In the genomic region with DNA sequence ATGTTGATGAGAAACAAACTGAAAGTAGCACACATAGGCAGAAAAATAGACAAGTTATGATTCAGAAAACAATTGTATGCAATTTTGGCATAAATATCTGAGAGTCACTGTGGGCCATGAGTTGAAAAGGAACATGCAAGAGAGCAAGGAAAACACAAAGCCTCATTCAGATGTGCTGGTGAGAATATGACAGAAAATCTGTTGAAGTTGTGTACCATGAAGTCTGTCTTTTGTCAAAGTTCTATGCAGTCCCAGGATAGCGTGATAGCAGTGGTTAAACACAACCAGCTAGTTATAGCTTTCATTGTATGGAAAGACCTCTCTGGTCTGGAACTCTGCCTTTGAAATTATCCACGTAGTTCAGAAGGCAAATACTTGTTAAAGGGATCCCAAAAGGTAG, we compare ENCODE assay signal across 21 cellular contexts. TPM values are rescaled to one million over a fixed set of nuclear protein-coding genes. Genes with fewer than 3 reads are reported as not detected.
DNase-seq lines count a peak whose midpoint lies in the region; ATAC-seq and TF ChIP-seq lines count a peak whose summit lies in the region.
"Had no signal": no experiment of that assay in that cellular context is flagged by ENCODE, and none has a peak within 500 bp of the region (broad histone marks: within the 10 kb centered on the region; RNA-seq: fewer than 3 reads in every experiment).

No MANE protein-coding gene starts in this region.

- no peaks in the 10 kb centered on the region for H3K9me3 Mint-ChIP-seq in stimulated activated effector memory CD8-positive, alpha-beta T cell treated with anti-CD3 and anti-CD28 coated beads, Interleukin-12 subunit alpha, Interleukin-12 subunit beta, amount 100 ng/mL, for 72 hours
- H3K9me3 Mint-ChIP-seq: activated T-helper 2 cell treated with anti-CD3 and anti-CD28 coated beads, Interferon-gamma antibody, Interleukin-2, Interleukin-4, amounts not matched to agents 10 μg/mL and 5 μg/mL and 100 μg/mL, durations not matched to agents 14 hours and 24 hours and 36 hours had no signal

- no peak overlapping the region for H3K4me2 ChIP-seq in OCI-LY7 (ENCODE audit: low read length)

- H3K9me2 ChIP-seq in OCI-LY7 (ENCODE audit: insufficient read depth, low read length), result no peaks in the 10 kb centered on the region

- H3K36me3 Mint-ChIP-seq in stimulated activated effector memory CD8-positive, alpha-beta T cell treated with anti-CD3 and anti-CD28 coated beads, Interleukin-12 subunit alpha, Interleukin-12 subunit beta, amount 100 ng/mL, for 72 hours, result peaks cover 6% of the 10 kb centered on the region

- TSS peak; percentile 15 for BruUV-seq in OCI-LY7 (replicated peaks; lab: Mats Ljungman, UMichigan)

- H3K4me3 ChIP-seq in OCI-LY7 (ENCODE audit: low read depth, low read length, poor library complexity, severe bottlenecking) (no peak overlapping the region), fibroblast of the aortic adventitia (ENCODE audit: low read depth, low read length) (no peak overlapping the region)
- H3K4me3 ChIP-seq: left lung, MG63, transverse colon had no signal

- no peak for ATAC-seq in stimulated activated effector memory CD8-positive, alpha-beta T cell treated with anti-CD3 and anti-CD28 coated beads, Interleukin-12 subunit alpha, Interleukin-12 subunit beta, amount 100 ng/mL, for 72 hours
- ATAC-seq in GM21723 (IDR thresholded peaks at IDR 0.05; ENCODE audit: unreplicated experiment), result no peak
- ATAC-seq in left ventricle myocardium superior, result no peak
- ATAC-seq: left lung had no signal

- peaks cover 27% of the 10 kb centered on the region for H3K36me3 ChIP-seq in OCI-LY7 (ENCODE audit: insufficient read depth, low read length)
- H3K36me3 ChIP-seq: MG63, transverse colon had no signal

- no peak for TF ChIP-seq CTCF in OCI-LY7 (conservative IDR thresholded peaks at IDR 0.05; ENCODE audit: low read length)
- no peak for TF ChIP-seq CTCF in fibroblast of the aortic adventitia (IDR thresholded peaks at IDR 0.05; ENCODE audit: insufficient read depth, low read length)

- H3K27ac Mint-ChIP-seq in stimulated activated effector memory CD8-positive, alpha-beta T cell treated with anti-CD3 and anti-CD28 coated beads, Interleukin-12 subunit alpha, Interleukin-12 subunit beta, amount 100 ng/mL, for 72 hours, result peak overlapping the region; percentile 48
- H3K27ac Mint-ChIP-seq: activated T-helper 2 cell treated with anti-CD3 and anti-CD28 coated beads, Interferon-gamma antibody, Interleukin-2, Interleukin-4, amounts not matched to agents 10 μg/mL and 5 μg/mL and 100 μg/mL, durations not matched to agents 14 hours and 24 hours and 36 hours had no signal

- POLR2A ChIA-PET in OCI-LY7 (lab: Charles Lee), result interaction anchor here (0.6 to 1.2 kb wide), 3 partner anchors 8 to 113 kb away, joined by 3 to 4 read pairs (median 3); no protein-coding TSS in a partner anchor

- no peaks in the 10 kb centered on the region for H3K4me1 ChIP-seq in OCI-LY7 (ENCODE audit: insufficient read depth, low read length, poor library complexity, severe bottlenecking)
- H3K4me1 ChIP-seq: left lung, transverse colon had no signal

- no peaks in the 10 kb centered on the region for H3K79me2 ChIP-seq in OCI-LY7 (ENCODE audit: insufficient read depth, low read depth, low read length)

- H3K9me3 ChIP-seq in OCI-LY7 (ENCODE audit: low read length), result no peaks in the 10 kb centered on the region
- H3K9me3 ChIP-seq: left lung, MG63, transverse colon had no signal

- H3K27ac ChIP-seq in OCI-LY7 (ENCODE audit: low read depth, low read length, poor library complexity, severe bottlenecking), result no peak overlapping the region
- H3K27ac ChIP-seq: C4-2B, left lung, transverse colon had no signal

- CTCF ChIA-PET in OCI-LY7 (lab: Charles Lee; ENCODE audit: unreplicated experiment), result no interaction called here

- intact Hi-C loops in OCI-LY7 (cut with micrococcal nuclease; ENCODE audit: unreplicated experiment) (no loop called here), left ventricle myocardium superior (cut with micrococcal nuclease) (no loop called here)

- H3K4me1 Mint-ChIP-seq in stimulated activated effector memory CD8-positive, alpha-beta T cell treated with anti-CD3 and anti-CD28 coated beads, Interleukin-12 subunit alpha, Interleukin-12 subunit beta, amount 100 ng/mL, for 72 hours, result no peaks in the 10 kb centered on the region

- no peak overlapping the region for H2AFZ ChIP-seq in OCI-LY7 (ENCODE audit: low read length)

- H3K4me3 Mint-ChIP-seq in stimulated activated effector memory CD8-positive, alpha-beta T cell treated with anti-CD3 and anti-CD28 coated beads, Interleukin-12 subunit alpha, Interleukin-12 subunit beta, amount 100 ng/mL, for 72 hours, result no peak overlapping the region

- H4K20me1 ChIP-seq in OCI-LY7 (ENCODE audit: insufficient read depth, low read length), result no peaks in the 10 kb centered on the region

- DNase-seq in COLO829 (ENCODE audit: low spot score), result peak; percentile 61
- no peak for DNase-seq in OCI-LY7 (ENCODE audit: low spot score)
- peak; percentile 17 for DNase-seq in fibroblast of the aortic adventitia (ENCODE audit: low read depth)
- no peak for DNase-seq in stimulated activated effector memory CD8-positive, alpha-beta T cell treated with anti-CD3 and anti-CD28 coated beads, Interleukin-12 subunit alpha, Interleukin-12 subunit beta, amount 100 ng/mL, for 72 hours (ENCODE audit: low spot score in 2 of 2)
- no peak for DNase-seq in A172 (ENCODE audit: low spot score)
- DNase-seq in left ventricle myocardium superior, result no peak
- DNase-seq: activated CD4-positive, alpha-beta T cell treated with anti-CD3 and anti-CD28 coated beads, Interleukin-2, amount 50 U/mL, for 48 hours; activated naive CD4-positive, alpha-beta T cell treated with anti-CD3 and anti-CD28 coated beads, Interleukin-2, amount 50 U/mL, for 16 hours; anterior cingulate cortex; KBM-7; left lung; MG63; NCI-H1105; NCI-H187; nucleus accumbens; OCI-M1; stimulated activated CD4-positive, alpha-beta T cell treated with anti-CD3 and anti-CD28 coated beads, Interleukin-4, amount 100 ng/mL, for 4 hours; transverse colon had no signal

RNA-seq across cellular contexts. Expression of gene TMEM154, which starts 53.0 kb away (rescaled TPM):
- total RNA-seq in OCI-LY7 (2014; rRNA removed; shearing (Covaris generic)), result 16.1 and 17.6 TPM in 2 replicates
- total RNA-seq in OCI-LY7 (2022) (59.6 and 73.1 TPM in 2 replicates), fibroblast of the aortic adventitia (ENCODE audit: low replicate concordance) (5.5 and 15.5 TPM in 2 replicates), left ventricle myocardium superior (3.3 TPM)
- total RNA-seq in A172 (2014; rRNA removed; shearing (Covaris generic)), result 34.1 and 72.2 TPM in 2 replicates

Comparison
In these comparisons a context has a peak if more than half of its experiments do, and no peak if none do; other contexts are left out.
1. DNase-seq: peak in COLO829 (single experiment) and fibroblast of the aortic adventitia (single experiment); none in OCI-LY7 (single experiment), stimulated activated effector memory CD8-positive, alpha-beta T cell treated with anti-CD3 and anti-CD28 coated beads, Interleukin-12 subunit alpha, Interleukin-12 subunit beta, amount 100 ng/mL, for 72 hours (0 of 2), A172 (single experiment) and left ventricle myocardium superior (single experiment).